ENCODE assay signal across 25 cellular contexts in genomic region chr10:116907588-116907987, GRCh38. TPM values are rescaled to one million over a fixed set of nuclear protein-coding genes. Genes with fewer than 3 reads are reported as not detected.
DNase-seq lines count a peak whose midpoint lies in the region; ATAC-seq and TF ChIP-seq lines count a peak whose summit lies in the region.
"Had no signal": no experiment of that assay in that cellular context is flagged by ENCODE, and none has a peak within 500 bp of the region (broad histone marks: within the 10 kb centered on the region; RNA-seq: fewer than 3 reads in every experiment).

No MANE protein-coding gene starts in this region.

- H3K36me3 Mint-ChIP-seq in mesothelial cell of epicardium (peaks cover 2% of the 10 kb centered on the region), Caco-2 (ENCODE audit: insufficient read depth, unreplicated experiment) (peaks cover 37% of the 10 kb centered on the region)
- H3K36me3 Mint-ChIP-seq: CD8-positive, alpha-beta memory T cell had no signal

- no peak for ATAC-seq in HG02884 (IDR thresholded peaks at IDR 0.05; ENCODE audit: unreplicated experiment)
- ATAC-seq: A549, GM23338 had no signal

- DNase-seq in NCI-H82 (lab: John Stamatoyannopoulos, UW) (peak; percentile 16), NCI-H82 treated with DMSO at 0.1 percent for 48 hours (lab: John Stamatoyannopoulos, UW; ENCODE audit: unreplicated experiment) (no peak), HAP-1 (ENCODE audit: low spot score in 2 of 2) (peak; percentile 10 to 14), epithelial cell of esophagus (ENCODE audit: low read depth) (peak; percentile 9), mesothelial cell of epicardium (ENCODE audit: low spot score in 2 of 2, unreplicated experiment in 2 of 2) (no peak), HuH-7.5 (ENCODE audit: low spot score) (no peak), Caco-2 (no peak)
- DNase-seq: 8988T; ACHN; AML-193; BE2C; Calu3; CD4-positive, alpha-beta T cell; CD8-positive, alpha-beta memory T cell; DMS53; DMS79 treated with DMSO at 0.1 percent for 48 hours; GF-D8; H9; HFFc6 had no signal

- in situ Hi-C loops in HAP-1 (cut with MboI; ENCODE audit: low sequenced_read_pairs): no loop called here

- H3K27me3 ChIP-seq in HAP-1 (ENCODE audit: low read depth) (no peaks in the 10 kb centered on the region), Caco-2 (replicated peaks; ENCODE audit: control insufficient read depth, insufficient read depth, low read length) (no peaks in the 10 kb centered on the region)
- H3K27me3 ChIP-seq: BE2C; BLaER1 treated with 17β-estradiol and CSF1 and Interleukin-3, amounts not matched to agents 10 nM and 100 nM had no signal

- peaks cover 5% of the 10 kb centered on the region for H3K36me3 ChIP-seq in HAP-1 (replicated peaks)
- peaks cover 2% of the 10 kb centered on the region; the same call in 1 of the 2 replicates for H3K36me3 ChIP-seq in Caco-2 (ENCODE audit: control insufficient read depth, insufficient read depth, low read length)
- H3K36me3 ChIP-seq: BE2C had no signal

- H3K27ac Mint-ChIP-seq in mesothelial cell of epicardium (peak overlapping the region; percentile 36), Caco-2 (ENCODE audit: unreplicated experiment) (no peak overlapping the region)
- H3K27ac Mint-ChIP-seq: CD14-positive monocyte; CD4-positive, alpha-beta T cell; CD8-positive, alpha-beta memory T cell; GM23338; H9; HFFc6 had no signal

- H3K4me1 ChIP-seq in HAP-1 (peaks cover 12% of the 10 kb centered on the region), Caco-2 (no peaks in the 10 kb centered on the region)
- H3K4me1 ChIP-seq: A549; BE2C; BLaER1 treated with 17β-estradiol and CSF1 and Interleukin-3, amounts not matched to agents 10 nM and 100 nM had no signal

- no peak overlapping the region for H3K4me3 ChIP-seq in HAP-1
- H3K4me3 ChIP-seq in epithelial cell of esophagus (ENCODE audit: low read length): no peak overlapping the region
- H3K4me3 ChIP-seq in Caco-2 (ENCODE audit: low read depth, low read length): no peak overlapping the region
- H3K4me3 ChIP-seq: A549; BLaER1 treated with 17β-estradiol and CSF1 and Interleukin-3, amounts not matched to agents 10 nM and 100 nM; GM23338 had no signal

- intact Hi-C loops in Caco-2 (cut with micrococcal nuclease; ENCODE audit: unreplicated experiment): no loop called here

- no peaks in the 10 kb centered on the region for H3K9me3 Mint-ChIP-seq in mesothelial cell of epicardium
- no peaks in the 10 kb centered on the region for H3K9me3 Mint-ChIP-seq in Caco-2 (ENCODE audit: unreplicated experiment)
- H3K9me3 Mint-ChIP-seq: CD4-positive, alpha-beta T cell; GM23338; H9; HFFc6 had no signal

- H3K27me3 Mint-ChIP-seq in mesothelial cell of epicardium (ENCODE audit: low read depth) (no peaks in the 10 kb centered on the region), Caco-2 (ENCODE audit: insufficient read depth, unreplicated experiment) (no peaks in the 10 kb centered on the region)
- H3K27me3 Mint-ChIP-seq: CD4-positive, alpha-beta T cell; CD8-positive, alpha-beta memory T cell had no signal

- POLR2A ChIA-PET in Caco-2 (lab: Charles Lee): no interaction called here

- CTCF ChIA-PET in Caco-2 (lab: Charles Lee): interaction anchor here (0.7 kb wide), 1 partner anchor 281 kb away, joined by 3 read pairs; no protein-coding TSS in a partner anchor

- peaks cover 11% of the 10 kb centered on the region for H3K4me1 Mint-ChIP-seq in mesothelial cell of epicardium
- H3K4me1 Mint-ChIP-seq in Caco-2 (ENCODE audit: low read depth, unreplicated experiment): no peaks in the 10 kb centered on the region
- H3K4me1 Mint-ChIP-seq: CD14-positive monocyte; CD8-positive, alpha-beta memory T cell had no signal

- BruUV-seq in Caco-2 (replicated peaks; lab: Mats Ljungman, UMichigan): no TSS peak

- no peaks in the 10 kb centered on the region for H3K9me3 ChIP-seq in HAP-1
- no peaks in the 10 kb centered on the region for H3K9me3 ChIP-seq in Caco-2
- H3K9me3 ChIP-seq: A549; BE2C; BLaER1 treated with 17β-estradiol and CSF1 and Interleukin-3, amounts not matched to agents 10 nM and 100 nM had no signal

- H3K4me3 Mint-ChIP-seq in mesothelial cell of epicardium (no peak overlapping the region), Caco-2 (ENCODE audit: unreplicated experiment) (no peak overlapping the region)
- H3K4me3 Mint-ChIP-seq: CD14-positive monocyte; CD4-positive, alpha-beta T cell; CD8-positive, alpha-beta memory T cell; GM23338; H9; HFFc6 had no signal

- no peak for TF ChIP-seq CTCF in epithelial cell of esophagus (IDR thresholded peaks at IDR 0.05; ENCODE audit: insufficient read depth, low read depth, low read length, missing control alignments)
- no peak for TF ChIP-seq CTCF in mesothelial cell of epicardium (IDR thresholded peaks at IDR 0.05; ENCODE audit: unreplicated experiment)
- TF ChIP-seq CTCF in Caco-2 (IDR thresholded peaks at IDR 0.05; ENCODE audit: insufficient read depth in 1 of 2, low read depth in 1 of 2, low read length in 1 of 2, severe bottlenecking in 1 of 2, unreplicated experiment in 1 of 2): no peak

RNA-seq across cellular contexts. Expression of gene ENO4, which starts 58.3 kb away (rescaled TPM):
- total RNA-seq in mesothelial cell of epicardium: 0.97 to 2.6 TPM (median 1.9 TPM) in 3 replicates
- total RNA-seq in Caco-2 (2022): not detected in 2 replicates
- total RNA-seq: CD4-positive, alpha-beta T cell; CD8-positive, alpha-beta memory T cell; G401; HFFc6 had no signal

Comparison
In these comparisons a context has a peak if more than half of its experiments do, and no peak if none do; other contexts are left out.
1. DNase-seq: peak in NCI-H82 (single experiment), HAP-1 (2 of 2) and epithelial cell of esophagus (single experiment); none in NCI-H82 treated with DMSO at 0.1 percent for 48 hours (single experiment), mesothelial cell of epicardium (0 of 2), HuH-7.5 (single experiment) and Caco-2 (0 of 2).